27 cellular contexts compared by ENCODE assay signal in genomic region chr21:25254491-25255174, GRCh38.
"Had no signal": no experiment of that assay in that cellular context is flagged by ENCODE, and none has a peak within 500 bp of the region (broad histone marks: within the 10 kb centered on the region; RNA-seq: fewer than 3 reads in every experiment).

No MANE protein-coding gene starts in this region.

- H3K4me1 ChIP-seq: ascending aorta, colonic mucosa, left lung, lower lobe of right lung, uterus had no signal

- ATAC-seq: activated CD4-positive, CD25-positive, alpha-beta regulatory T cell treated with anti-CD3 and anti-CD28 coated beads, Interleukin-2, amount 50 U/mL, for 24 hours; left lung; lower lobe of right lung; natural killer cell; sciatic nerve; stimulated activated effector memory CD8-positive, alpha-beta T cell treated with anti-CD3 and anti-CD28 coated beads, Interleukin-12 subunit alpha, Interleukin-12 subunit beta, amount 100 ng/mL, for 72 hours had no signal

- DNase-seq: activated CD4-positive, alpha-beta memory T cell treated with anti-CD3 and anti-CD28 coated beads for 36 hours; activated CD4-positive, alpha-beta T cell treated with anti-CD3 and anti-CD28 coated beads for 48 hours; activated CD8-positive, alpha-beta memory T cell treated with anti-CD3 and anti-CD28 coated beads, Interleukin-2, amount 50 U/mL, for 4 hours; activated gamma-delta T cell; activated naive CD4-positive, alpha-beta T cell treated with anti-CD3 and anti-CD28 coated beads, Interleukin-2, amount 10 ng/mL, durations not matched to agents 7 days and 5 days; activated naive CD8-positive, alpha-beta T cell treated with anti-CD3 and anti-CD28 coated beads, Interleukin-2, amount 10 ng/mL, durations not matched to agents 7 days and 5 days; activated T-cell treated with anti-CD3 and anti-CD28 coated beads, Interleukin-2, amount 50 U/mL, for 1 hour; cerebellar nuclear complex; colonic mucosa; effector CD8-positive, alpha-beta T cell; left lung; lower lobe of right lung; mesenchymal stem cell; natural killer cell; ovary; stimulated activated CD4-positive, alpha-beta T cell treated with anti-CD3 and anti-CD28 coated beads, Interleukin-12 subunit alpha, Interleukin-12 subunit beta, amount 100 ng/mL, for 4 hours; stimulated activated CD4-positive, alpha-beta T cell treated with anti-CD3 and anti-CD28 coated beads, Interleukin-4, amount 100 ng/mL, for 24 hours; trophoblast cell; uterus had no signal

- H3K4me3 ChIP-seq: ascending aorta, cardiac muscle cell, colonic mucosa, left lung, lower lobe of right lung, ovary, skin epidermis, thoracic aorta, uterus had no signal

- H3K9me3 ChIP-seq: ascending aorta, colonic mucosa, left lung, lower lobe of right lung, neutrophil, ovary, thoracic aorta, uterus had no signal

- H3K36me3 ChIP-seq: ascending aorta, cardiac muscle cell, colonic mucosa, left lung, lower lobe of right lung, neutrophil, ovary, thoracic aorta, uterus had no signal

- H3K27me3 ChIP-seq: ascending aorta, cardiac muscle cell, colonic mucosa, left lung, neutrophil, ovary, uterus had no signal
